ENCODE assay signal across 24 cellular contexts in genomic region chr13:107901230-107901629, GRCh38.
"Had no signal": no experiment of that assay in that cellular context is flagged by ENCODE, and none has a peak within 500 bp of the region (broad histone marks: within the 10 kb centered on the region; RNA-seq: fewer than 3 reads in every experiment).

No MANE protein-coding gene starts in this region.

- H3K4me1 ChIP-seq: colonic mucosa, esophagus squamous epithelium, gastrocnemius medialis, heart right ventricle, left lung, lower lobe of right lung had no signal

- ATAC-seq: effector memory CD8-positive, alpha-beta T cell; esophagus mucosa; gastrocnemius medialis; heart right ventricle; left cardiac atrium; left lung; left ventricle myocardium superior; lower lobe of right lung; mucosa of descending colon had no signal

- H3K36me3 ChIP-seq: colonic mucosa, esophagus squamous epithelium, gastrocnemius medialis, heart right ventricle, left lung, lower lobe of right lung had no signal

- H3K27me3 Mint-ChIP-seq: dendritic cell treated with granulocyte-macrophage colony-stimulating factor and Interleukin-4, amounts not matched to agents 40 ng/mL and 50 ng/mL, for 4 days; effector memory CD8-positive, alpha-beta T cell; naive B cell had no signal

- H3K9me3 ChIP-seq: colonic mucosa, gastrocnemius medialis, lower lobe of right lung, mucosa of descending colon had no signal

- H3K4me3 ChIP-seq: colonic mucosa, esophagus squamous epithelium, gastrocnemius medialis, heart right ventricle, left lung, lower lobe of right lung, mucosa of descending colon had no signal

- H3K27ac Mint-ChIP-seq: dendritic cell treated with granulocyte-macrophage colony-stimulating factor and Interleukin-4, amounts not matched to agents 40 ng/mL and 50 ng/mL, for 4 days; effector memory CD8-positive, alpha-beta T cell; endodermal cell; mesothelial cell of epicardium; naive B cell had no signal

- H3K4me3 Mint-ChIP-seq: dendritic cell treated with granulocyte-macrophage colony-stimulating factor and Interleukin-4, amounts not matched to agents 40 ng/mL and 50 ng/mL, for 4 days; effector memory CD8-positive, alpha-beta T cell; endodermal cell; mesothelial cell of epicardium; naive B cell had no signal

- H3K9me3 Mint-ChIP-seq: mesothelial cell of epicardium had no signal

- H3K27me3 ChIP-seq: colonic mucosa, esophagus squamous epithelium, gastrocnemius medialis, heart right ventricle, left lung had no signal

- H3K27ac ChIP-seq: colonic mucosa, epithelial cell of prostate, esophagus squamous epithelium, gastrocnemius medialis, heart right ventricle, left lung, lower lobe of right lung had no signal

- H3K4me1 Mint-ChIP-seq: endodermal cell, mesothelial cell of epicardium, naive B cell had no signal

- H3K36me3 Mint-ChIP-seq: mesothelial cell of epicardium, naive B cell had no signal

- DNase-seq: colonic mucosa; cortex of kidney; effector CD8-positive, alpha-beta T cell; effector memory CD8-positive, alpha-beta T cell; endodermal cell; erythroblast; esophagus squamous epithelium; foreskin fibroblast; foreskin melanocyte; gastrocnemius medialis; glutamatergic neuron; head of caudate nucleus; heart right ventricle; hippocampal formation; left cardiac atrium; left lung; left ventricle myocardium superior; lower lobe of right lung; mucosa of descending colon; naive B cell had no signal
